ENCODE assay signal across 1 cellular context in the genomic region with DNA sequence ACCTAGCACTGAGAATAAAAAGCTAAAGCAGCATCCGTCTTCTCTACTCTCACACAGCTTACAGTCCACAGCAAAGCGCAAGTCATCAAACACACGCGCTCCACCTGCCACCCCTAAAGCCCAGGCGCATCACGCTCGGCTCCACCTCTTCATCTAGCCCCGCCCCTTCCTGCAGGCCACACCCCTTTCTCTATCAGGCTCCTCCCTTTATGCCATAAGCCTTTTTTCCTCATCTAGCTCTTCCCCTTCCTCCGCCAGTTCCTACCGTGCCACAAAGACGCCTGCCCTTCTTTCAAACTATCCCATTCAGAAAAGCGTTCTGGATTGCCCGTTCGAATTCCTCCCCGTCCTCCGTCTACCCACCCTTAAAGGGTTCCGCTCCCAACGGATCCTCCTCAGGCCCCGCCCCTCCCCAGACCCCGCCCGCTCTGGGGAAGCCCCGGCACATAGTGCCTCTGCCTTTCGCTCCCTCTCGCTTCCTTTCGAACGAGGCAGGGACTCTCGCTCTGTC.
A peak's percentile ranks its signal among the peaks of the same experiment; 100 is the strongest.
TF ChIP-seq lines count a peak whose summit lies in the region.

No MANE protein-coding gene starts in this region.

TF ChIP-seq in K562, 482 proteins besides CTCF, POLR2A, EP300 and RAD21 (continued from another document and continues in another):
- TF ChIP-seq HLTF (IDR thresholded peaks at IDR 0.05): peak; percentile 77; the same call in 1 of the 2 replicates
- peak; percentile 42; the same call in 1 of the 2 replicates for TF ChIP-seq SMARCA4 (IDR thresholded peaks at IDR 0.05)
- TF ChIP-seq, protein P1, sequence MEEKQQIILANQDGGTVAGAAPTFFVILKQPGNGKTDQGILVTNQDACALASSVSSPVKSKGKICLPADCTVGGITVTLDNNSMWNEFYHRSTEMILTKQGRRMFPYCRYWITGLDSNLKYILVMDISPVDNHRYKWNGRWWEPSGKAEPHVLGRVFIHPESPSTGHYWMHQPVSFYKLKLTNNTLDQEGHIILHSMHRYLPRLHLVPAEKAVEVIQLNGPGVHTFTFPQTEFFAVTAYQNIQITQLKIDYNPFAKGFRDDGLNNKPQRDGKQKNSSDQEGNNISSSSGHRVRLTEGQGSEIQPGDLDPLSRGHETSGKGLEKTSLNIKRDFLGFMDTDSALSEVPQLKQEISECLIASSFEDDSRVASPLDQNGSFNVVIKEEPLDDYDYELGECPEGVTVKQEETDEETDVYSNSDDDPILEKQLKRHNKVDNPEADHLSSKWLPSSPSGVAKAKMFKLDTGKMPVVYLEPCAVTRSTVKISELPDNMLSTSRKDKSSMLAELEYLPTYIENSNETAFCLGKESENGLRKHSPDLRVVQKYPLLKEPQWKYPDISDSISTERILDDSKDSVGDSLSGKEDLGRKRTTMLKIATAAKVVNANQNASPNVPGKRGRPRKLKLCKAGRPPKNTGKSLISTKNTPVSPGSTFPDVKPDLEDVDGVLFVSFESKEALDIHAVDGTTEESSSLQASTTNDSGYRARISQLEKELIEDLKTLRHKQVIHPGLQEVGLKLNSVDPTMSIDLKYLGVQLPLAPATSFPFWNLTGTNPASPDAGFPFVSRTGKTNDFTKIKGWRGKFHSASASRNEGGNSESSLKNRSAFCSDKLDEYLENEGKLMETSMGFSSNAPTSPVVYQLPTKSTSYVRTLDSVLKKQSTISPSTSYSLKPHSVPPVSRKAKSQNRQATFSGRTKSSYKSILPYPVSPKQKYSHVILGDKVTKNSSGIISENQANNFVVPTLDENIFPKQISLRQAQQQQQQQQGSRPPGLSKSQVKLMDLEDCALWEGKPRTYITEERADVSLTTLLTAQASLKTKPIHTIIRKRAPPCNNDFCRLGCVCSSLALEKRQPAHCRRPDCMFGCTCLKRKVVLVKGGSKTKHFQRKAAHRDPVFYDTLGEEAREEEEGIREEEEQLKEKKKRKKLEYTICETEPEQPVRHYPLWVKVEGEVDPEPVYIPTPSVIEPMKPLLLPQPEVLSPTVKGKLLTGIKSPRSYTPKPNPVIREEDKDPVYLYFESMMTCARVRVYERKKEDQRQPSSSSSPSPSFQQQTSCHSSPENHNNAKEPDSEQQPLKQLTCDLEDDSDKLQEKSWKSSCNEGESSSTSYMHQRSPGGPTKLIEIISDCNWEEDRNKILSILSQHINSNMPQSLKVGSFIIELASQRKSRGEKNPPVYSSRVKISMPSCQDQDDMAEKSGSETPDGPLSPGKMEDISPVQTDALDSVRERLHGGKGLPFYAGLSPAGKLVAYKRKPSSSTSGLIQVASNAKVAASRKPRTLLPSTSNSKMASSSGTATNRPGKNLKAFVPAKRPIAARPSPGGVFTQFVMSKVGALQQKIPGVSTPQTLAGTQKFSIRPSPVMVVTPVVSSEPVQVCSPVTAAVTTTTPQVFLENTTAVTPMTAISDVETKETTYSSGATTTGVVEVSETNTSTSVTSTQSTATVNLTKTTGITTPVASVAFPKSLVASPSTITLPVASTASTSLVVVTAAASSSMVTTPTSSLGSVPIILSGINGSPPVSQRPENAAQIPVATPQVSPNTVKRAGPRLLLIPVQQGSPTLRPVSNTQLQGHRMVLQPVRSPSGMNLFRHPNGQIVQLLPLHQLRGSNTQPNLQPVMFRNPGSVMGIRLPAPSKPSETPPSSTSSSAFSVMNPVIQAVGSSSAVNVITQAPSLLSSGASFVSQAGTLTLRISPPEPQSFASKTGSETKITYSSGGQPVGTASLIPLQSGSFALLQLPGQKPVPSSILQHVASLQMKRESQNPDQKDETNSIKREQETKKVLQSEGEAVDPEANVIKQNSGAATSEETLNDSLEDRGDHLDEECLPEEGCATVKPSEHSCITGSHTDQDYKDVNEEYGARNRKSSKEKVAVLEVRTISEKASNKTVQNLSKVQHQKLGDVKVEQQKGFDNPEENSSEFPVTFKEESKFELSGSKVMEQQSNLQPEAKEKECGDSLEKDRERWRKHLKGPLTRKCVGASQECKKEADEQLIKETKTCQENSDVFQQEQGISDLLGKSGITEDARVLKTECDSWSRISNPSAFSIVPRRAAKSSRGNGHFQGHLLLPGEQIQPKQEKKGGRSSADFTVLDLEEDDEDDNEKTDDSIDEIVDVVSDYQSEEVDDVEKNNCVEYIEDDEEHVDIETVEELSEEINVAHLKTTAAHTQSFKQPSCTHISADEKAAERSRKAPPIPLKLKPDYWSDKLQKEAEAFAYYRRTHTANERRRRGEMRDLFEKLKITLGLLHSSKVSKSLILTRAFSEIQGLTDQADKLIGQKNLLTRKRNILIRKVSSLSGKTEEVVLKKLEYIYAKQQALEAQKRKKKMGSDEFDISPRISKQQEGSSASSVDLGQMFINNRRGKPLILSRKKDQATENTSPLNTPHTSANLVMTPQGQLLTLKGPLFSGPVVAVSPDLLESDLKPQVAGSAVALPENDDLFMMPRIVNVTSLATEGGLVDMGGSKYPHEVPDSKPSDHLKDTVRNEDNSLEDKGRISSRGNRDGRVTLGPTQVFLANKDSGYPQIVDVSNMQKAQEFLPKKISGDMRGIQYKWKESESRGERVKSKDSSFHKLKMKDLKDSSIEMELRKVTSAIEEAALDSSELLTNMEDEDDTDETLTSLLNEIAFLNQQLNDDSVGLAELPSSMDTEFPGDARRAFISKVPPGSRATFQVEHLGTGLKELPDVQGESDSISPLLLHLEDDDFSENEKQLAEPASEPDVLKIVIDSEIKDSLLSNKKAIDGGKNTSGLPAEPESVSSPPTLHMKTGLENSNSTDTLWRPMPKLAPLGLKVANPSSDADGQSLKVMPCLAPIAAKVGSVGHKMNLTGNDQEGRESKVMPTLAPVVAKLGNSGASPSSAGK (IDR thresholded peaks at IDR 0.05): peak; percentile 87
- no peak for TF ChIP-seq ZBTB8A (IDR thresholded peaks at IDR 0.05; ENCODE audit: partially characterized antibody)
- TF ChIP-seq, protein P2, sequence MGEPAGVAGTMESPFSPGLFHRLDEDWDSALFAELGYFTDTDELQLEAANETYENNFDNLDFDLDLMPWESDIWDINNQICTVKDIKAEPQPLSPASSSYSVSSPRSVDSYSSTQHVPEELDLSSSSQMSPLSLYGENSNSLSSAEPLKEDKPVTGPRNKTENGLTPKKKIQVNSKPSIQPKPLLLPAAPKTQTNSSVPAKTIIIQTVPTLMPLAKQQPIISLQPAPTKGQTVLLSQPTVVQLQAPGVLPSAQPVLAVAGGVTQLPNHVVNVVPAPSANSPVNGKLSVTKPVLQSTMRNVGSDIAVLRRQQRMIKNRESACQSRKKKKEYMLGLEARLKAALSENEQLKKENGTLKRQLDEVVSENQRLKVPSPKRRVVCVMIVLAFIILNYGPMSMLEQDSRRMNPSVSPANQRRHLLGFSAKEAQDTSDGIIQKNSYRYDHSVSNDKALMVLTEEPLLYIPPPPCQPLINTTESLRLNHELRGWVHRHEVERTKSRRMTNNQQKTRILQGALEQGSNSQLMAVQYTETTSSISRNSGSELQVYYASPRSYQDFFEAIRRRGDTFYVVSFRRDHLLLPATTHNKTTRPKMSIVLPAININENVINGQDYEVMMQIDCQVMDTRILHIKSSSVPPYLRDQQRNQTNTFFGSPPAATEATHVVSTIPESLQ (CRISPR knock-in tag; IDR thresholded peaks at IDR 0.05): peak; percentile 72; the same call in 1 of the 2 replicates
- no peak for TF ChIP-seq POU5F1 (IDR thresholded peaks at IDR 0.05; ENCODE audit: borderline replicate concordance, low read depth, low read length, partially characterized antibody)
- TF ChIP-seq MAFG (tag; conservative IDR thresholded peaks at IDR 0.05): peak; percentile 74
- peak; percentile 75; the same call in 1 of the 2 replicates for TF ChIP-seq OTX1 (CRISPR knock-in tag; IDR thresholded peaks at IDR 0.05)
- TF ChIP-seq TAL1 (IDR thresholded peaks at IDR 0.05): peak; percentile 19
- TF ChIP-seq ZNF589 (CRISPR knock-in tag; IDR thresholded peaks at IDR 0.05; ENCODE audit: low read depth): no peak
- TF ChIP-seq SREBF2 (CRISPR knock-in tag; IDR thresholded peaks at IDR 0.05): no peak
- TF ChIP-seq, protein P3, sequence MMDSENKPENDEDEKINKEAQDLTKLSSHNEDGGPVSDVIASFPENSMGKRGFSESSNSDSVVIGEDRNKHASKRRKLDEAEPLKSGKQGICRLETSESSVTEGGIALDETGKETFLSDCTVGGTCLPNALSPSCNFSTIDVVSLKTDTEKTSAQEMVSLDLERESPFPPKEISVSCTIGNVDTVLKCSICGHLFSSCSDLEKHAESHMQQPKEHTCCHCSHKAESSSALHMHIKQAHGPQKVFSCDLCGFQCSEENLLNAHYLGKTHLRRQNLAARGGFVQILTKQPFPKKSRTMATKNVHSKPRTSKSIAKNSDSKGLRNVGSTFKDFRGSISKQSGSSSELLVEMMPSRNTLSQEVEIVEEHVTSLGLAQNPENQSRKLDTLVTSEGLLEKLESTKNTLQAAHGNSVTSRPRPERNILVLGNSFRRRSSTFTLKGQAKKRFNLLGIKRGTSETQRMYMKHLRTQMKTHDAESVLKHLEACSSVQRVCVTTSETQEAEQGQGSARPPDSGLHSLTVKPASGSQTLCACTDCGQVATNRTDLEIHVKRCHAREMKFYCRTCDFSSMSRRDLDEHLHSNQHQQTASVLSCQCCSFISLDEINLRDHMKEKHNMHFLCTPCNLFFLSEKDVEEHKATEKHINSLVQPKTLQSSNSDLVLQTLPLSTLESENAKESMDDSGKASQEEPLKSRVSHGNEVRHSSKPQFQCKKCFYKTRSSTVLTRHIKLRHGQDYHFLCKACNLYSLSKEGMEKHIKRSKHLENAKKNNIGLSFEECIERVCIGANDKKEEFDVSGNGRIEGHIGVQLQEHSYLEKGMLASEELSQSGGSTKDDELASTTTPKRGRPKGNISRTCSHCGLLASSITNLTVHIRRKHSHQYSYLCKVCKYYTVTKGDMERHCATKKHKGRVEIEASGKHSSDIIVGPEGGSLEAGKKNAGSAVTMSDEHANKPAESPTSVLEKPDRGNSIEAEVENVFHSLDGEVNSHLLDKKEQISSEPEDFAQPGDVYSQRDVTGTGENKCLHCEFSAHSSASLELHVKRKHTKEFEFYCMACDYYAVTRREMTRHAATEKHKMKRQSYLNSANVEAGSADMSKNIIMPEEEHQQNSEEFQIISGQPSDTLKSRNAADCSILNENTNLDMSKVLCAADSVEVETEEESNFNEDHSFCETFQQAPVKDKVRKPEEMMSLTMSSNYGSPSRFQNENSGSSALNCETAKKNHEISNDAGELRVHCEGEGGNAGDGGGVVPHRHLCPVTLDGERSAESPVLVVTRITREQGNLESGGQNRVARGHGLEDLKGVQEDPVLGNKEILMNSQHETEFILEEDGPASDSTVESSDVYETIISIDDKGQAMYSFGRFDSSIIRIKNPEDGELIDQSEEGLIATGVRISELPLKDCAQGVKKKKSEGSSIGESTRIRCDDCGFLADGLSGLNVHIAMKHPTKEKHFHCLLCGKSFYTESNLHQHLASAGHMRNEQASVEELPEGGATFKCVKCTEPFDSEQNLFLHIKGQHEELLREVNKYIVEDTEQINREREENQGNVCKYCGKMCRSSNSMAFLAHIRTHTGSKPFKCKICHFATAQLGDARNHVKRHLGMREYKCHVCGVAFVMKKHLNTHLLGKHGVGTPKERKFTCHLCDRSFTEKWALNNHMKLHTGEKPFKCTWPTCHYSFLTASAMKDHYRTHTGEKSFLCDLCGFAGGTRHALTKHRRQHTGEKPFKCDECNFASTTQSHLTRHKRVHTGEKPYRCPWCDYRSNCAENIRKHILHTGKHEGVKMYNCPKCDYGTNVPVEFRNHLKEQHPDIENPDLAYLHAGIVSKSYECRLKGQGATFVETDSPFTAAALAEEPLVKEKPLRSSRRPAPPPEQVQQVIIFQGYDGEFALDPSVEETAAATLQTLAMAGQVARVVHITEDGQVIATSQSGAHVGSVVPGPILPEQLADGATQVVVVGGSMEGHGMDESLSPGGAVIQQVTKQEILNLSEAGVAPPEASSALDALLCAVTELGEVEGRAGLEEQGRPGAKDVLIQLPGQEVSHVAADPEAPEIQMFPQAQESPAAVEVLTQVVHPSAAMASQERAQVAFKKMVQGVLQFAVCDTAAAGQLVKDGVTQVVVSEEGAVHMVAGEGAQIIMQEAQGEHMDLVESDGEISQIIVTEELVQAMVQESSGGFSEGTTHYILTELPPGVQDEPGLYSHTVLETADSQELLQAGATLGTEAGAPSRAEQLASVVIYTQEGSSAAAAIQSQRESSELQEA (IDR thresholded peaks at IDR 0.05; ENCODE audit: low read depth): peak; percentile 33; the same call in 1 of the 2 replicates
- TF ChIP-seq MAFK (IDR thresholded peaks at IDR 0.05; ENCODE audit: low read length): peak; percentile 33; the same call in 1 of the 2 replicates
- TF ChIP-seq LCOR (CRISPR knock-in tag; IDR thresholded peaks at IDR 0.05): peak; percentile 83
- TF ChIP-seq, protein P4, sequence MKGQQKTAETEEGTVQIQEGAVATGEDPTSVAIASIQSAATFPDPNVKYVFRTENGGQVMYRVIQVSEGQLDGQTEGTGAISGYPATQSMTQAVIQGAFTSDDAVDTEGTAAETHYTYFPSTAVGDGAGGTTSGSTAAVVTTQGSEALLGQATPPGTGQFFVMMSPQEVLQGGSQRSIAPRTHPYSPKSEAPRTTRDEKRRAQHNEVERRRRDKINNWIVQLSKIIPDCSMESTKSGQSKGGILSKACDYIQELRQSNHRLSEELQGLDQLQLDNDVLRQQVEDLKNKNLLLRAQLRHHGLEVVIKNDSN (CRISPR knock-in tag; IDR thresholded peaks at IDR 0.05): peak; percentile 35
- peak; percentile 94 for TF ChIP-seq ZNF316 (IDR thresholded peaks at IDR 0.05)
- peak; percentile 52; the same call in 1 of the 2 replicates for TF ChIP-seq ZEB2 (IDR thresholded peaks at IDR 0.05)
- TF ChIP-seq ELF4 (CRISPR knock-in tag; IDR thresholded peaks at IDR 0.05): peak; percentile 87; the same call in 1 of the 2 replicates
- TF ChIP-seq, protein P5, sequence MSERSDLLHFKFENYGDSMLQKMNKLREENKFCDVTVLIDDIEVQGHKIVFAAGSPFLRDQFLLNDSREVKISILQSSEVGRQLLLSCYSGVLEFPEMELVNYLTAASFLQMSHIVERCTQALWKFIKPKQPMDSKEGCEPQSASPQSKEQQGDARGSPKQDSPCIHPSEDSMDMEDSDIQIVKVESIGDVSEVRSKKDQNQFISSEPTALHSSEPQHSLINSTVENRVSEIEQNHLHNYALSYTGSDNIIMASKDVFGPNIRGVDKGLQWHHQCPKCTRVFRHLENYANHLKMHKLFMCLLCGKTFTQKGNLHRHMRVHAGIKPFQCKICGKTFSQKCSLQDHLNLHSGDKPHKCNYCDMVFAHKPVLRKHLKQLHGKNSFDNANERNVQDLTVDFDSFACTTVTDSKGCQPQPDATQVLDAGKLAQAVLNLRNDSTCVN (CRISPR knock-in tag; IDR thresholded peaks at IDR 0.05): peak; percentile 32; the same call in 1 of the 2 replicates
- peak; percentile 71; the same call in 1 of the 2 replicates for TF ChIP-seq EP400 (IDR thresholded peaks at IDR 0.05)
- TF ChIP-seq BRD9 (IDR thresholded peaks at IDR 0.05; ENCODE audit: low read depth, partially characterized antibody): peak; percentile 19
- peak; percentile 90 for TF ChIP-seq L3MBTL2 (IDR thresholded peaks at IDR 0.05)
- TF ChIP-seq, protein P6, sequence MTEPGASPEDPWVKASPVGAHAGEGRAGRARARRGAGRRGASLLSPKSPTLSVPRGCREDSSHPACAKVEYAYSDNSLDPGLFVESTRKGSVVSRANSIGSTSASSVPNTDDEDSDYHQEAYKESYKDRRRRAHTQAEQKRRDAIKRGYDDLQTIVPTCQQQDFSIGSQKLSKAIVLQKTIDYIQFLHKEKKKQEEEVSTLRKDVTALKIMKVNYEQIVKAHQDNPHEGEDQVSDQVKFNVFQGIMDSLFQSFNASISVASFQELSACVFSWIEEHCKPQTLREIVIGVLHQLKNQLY (CRISPR knock-in tag; conservative IDR thresholded peaks at IDR 0.05): no peak
- peak; percentile 21; the same call in 1 of the 2 replicates for TF ChIP-seq JUND (IDR thresholded peaks at IDR 0.05; ENCODE audit: borderline replicate concordance, low read depth, low read length)
- no peak for TF ChIP-seq JUND (tag; IDR thresholded peaks at IDR 0.05; ENCODE audit: borderline replicate concordance, low read depth, low read length)
- no peak for TF ChIP-seq ETV6 (IDR thresholded peaks at IDR 0.05; ENCODE audit: borderline replicate concordance in 1 of 2, low read depth in 2 of 2, low read length in 1 of 2)
- 0 out of 2 replicates have a peak, but pooled peaks have one; percentile 76 for TF ChIP-seq ETV6 (CRISPR knock-in tag; IDR thresholded peaks at IDR 0.05; ENCODE audit: borderline replicate concordance)
- TF ChIP-seq SRSF9 (IDR thresholded peaks at IDR 0.05; ENCODE audit: borderline replicate concordance, low read depth, low read length): no peak
- peak; percentile 52; the same call in 1 of the 2 replicates for TF ChIP-seq EHMT2 (IDR thresholded peaks at IDR 0.05)
